Comparison of ENCODE assay signal across 11 cellular contexts in the genomic region with DNA sequence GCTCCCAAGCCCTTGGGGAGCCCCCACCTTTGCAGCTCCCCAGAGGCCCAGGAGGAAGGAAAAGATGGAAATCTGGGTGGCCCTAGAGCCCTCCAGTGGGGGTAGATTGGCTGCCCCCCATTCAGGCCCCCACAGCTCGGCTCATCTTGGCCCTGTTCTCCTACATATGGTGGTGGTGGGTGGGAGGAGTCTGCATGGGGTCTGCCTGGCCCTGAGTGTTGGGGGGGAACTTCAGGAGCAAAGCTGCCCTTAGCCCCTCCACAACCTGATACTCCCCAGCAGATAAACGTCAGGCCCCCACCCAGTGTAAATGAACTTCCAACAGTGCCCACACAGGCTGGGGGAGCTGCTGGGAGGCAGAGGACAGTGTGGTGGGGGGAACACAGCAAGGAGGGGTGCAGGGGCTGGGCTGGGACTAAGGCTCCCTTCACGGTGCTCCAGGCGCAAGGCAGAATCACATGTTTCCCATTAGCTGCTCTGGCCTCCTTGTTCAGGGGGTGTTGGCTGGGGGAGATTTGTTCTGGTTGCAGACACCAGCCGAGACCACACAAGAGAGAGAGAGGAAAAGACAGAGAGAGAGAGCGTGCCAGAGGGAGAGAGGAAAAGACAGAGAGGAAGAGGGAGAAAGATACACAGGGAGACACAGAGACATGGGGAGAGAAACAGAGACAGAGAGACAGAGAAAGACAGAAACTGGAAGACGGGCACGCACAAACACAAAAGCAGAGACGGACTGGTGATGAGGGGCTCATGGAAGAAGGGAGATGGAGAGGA. TPM values are rescaled to one million over a fixed set of nuclear protein-coding genes. Genes with fewer than 3 reads are reported as not detected.
DNase-seq lines count a peak whose midpoint lies in the region; ATAC-seq, FAIRE-seq and TF ChIP-seq lines count a peak whose summit lies in the region.
"Had no signal": no experiment of that assay in that cellular context is flagged by ENCODE, and none has a peak within 500 bp of the region (broad histone marks: within the 10 kb centered on the region; RNA-seq: fewer than 3 reads in every experiment).

No MANE protein-coding gene starts in this region.

- in situ Hi-C loops in HepG2 (cut with HindIII; ENCODE audit: extremely low pct_ligation_motif_present, low pct_unique_long_range_greater_than_20kb) = no loop called here

- no peak overlapping the region for H2AFZ ChIP-seq in HepG2 (ENCODE audit: low read length)

- H3K9ac ChIP-seq in HUES48 (ENCODE audit: low read depth, low read length) = 0 out of 2 replicates have a peak overlapping the region, but pooled peaks have one; percentile 17
- H3K9ac ChIP-seq in HepG2 (ENCODE audit: insufficient read depth, low read depth, low read length) = no peak overlapping the region

- H3K27me3 Mint-ChIP-seq in activated CD4-positive, alpha-beta memory T cell treated with anti-CD3 and anti-CD28 coated beads for 36 hours = no peaks in the 10 kb centered on the region

- H3K79me2 ChIP-seq in HepG2 (ENCODE audit: insufficient read depth, low read length) = peaks cover 11% of the 10 kb centered on the region

- H3K36me3 ChIP-seq in HUES48 (ENCODE audit: control insufficient read depth, insufficient read depth, low read length) (no peaks in the 10 kb centered on the region), HepG2 (replicated peaks in 1 of 2; ENCODE audit: control insufficient read depth in 1 of 2, insufficient read depth in 2 of 2, low read length in 2 of 2) (peaks cover 1 to 5% of the 10 kb centered on the region in 2 experiments; a peak in 1 of 5 replicates)

- CTCF ChIA-PET in HepG2 (lab: Yijun Ruan, JAX; ENCODE audit: low intra/inter-chr PET ratio, low total read pairs) = interaction anchor here (1.6 kb wide), 1 partner anchor 45 kb away, joined by 3 read pairs; no protein-coding TSS in a partner anchor
- CTCF ChIA-PET in activated CD4-positive, alpha-beta memory T cell treated with anti-CD3 and anti-CD28 coated beads for 36 hours (lab: Charles Lee) = no interaction called here

- H3K27ac ChIP-seq in HUES48 (ENCODE audit: low read depth, low read length) = no peak overlapping the region
- peak overlapping the region; percentile 95 for H3K27ac ChIP-seq in HepG2 (ENCODE audit: extremely low read length, insufficient read depth, low read length)

- DNase-seq in cerebellar cortex (ENCODE audit: low spot score) (peak; percentile 48), HepG2 (ENCODE audit: low spot score) (no peak), DMS79 (lab: John Stamatoyannopoulos, UW) (no peak), mesenteric fat pad (ENCODE audit: low spot score) (no peak)
- DNase-seq in stimulated activated effector memory CD8-positive, alpha-beta T cell treated with anti-CD3 and anti-CD28 coated beads, Interleukin-12 subunit alpha, Interleukin-12 subunit beta, amount 100 ng/mL, for 72 hours (ENCODE audit: low spot score in 2 of 2) = no peak
- no peak for DNase-seq in activated CD4-positive, alpha-beta memory T cell treated with anti-CD3 and anti-CD28 coated beads for 36 hours
- DNase-seq: NCI-H1436 treated with DMSO at 0.1 percent for 48 hours had no signal

- H3K4me3 Mint-ChIP-seq in stimulated activated effector memory CD8-positive, alpha-beta T cell treated with anti-CD3 and anti-CD28 coated beads, Interleukin-12 subunit alpha, Interleukin-12 subunit beta, amount 100 ng/mL, for 72 hours = no peak overlapping the region
- H3K4me3 Mint-ChIP-seq in activated CD4-positive, alpha-beta memory T cell treated with anti-CD3 and anti-CD28 coated beads for 36 hours = no peak overlapping the region

- H3K4me3 ChIP-seq in HUES48 (ENCODE audit: low read depth, low read length) (no peak overlapping the region), HepG2 (replicated peaks in 1 of 3; ENCODE audit: insufficient read depth in 1 of 3, low read depth in 2 of 3, low read length in 3 of 3) (no peak overlapping the region)

- peaks cover 59% of the 10 kb centered on the region for H3K4me1 Mint-ChIP-seq in stimulated activated effector memory CD8-positive, alpha-beta T cell treated with anti-CD3 and anti-CD28 coated beads, Interleukin-12 subunit alpha, Interleukin-12 subunit beta, amount 100 ng/mL, for 72 hours
- peaks cover 11% of the 10 kb centered on the region for H3K4me1 Mint-ChIP-seq in activated CD4-positive, alpha-beta memory T cell treated with anti-CD3 and anti-CD28 coated beads for 36 hours (ENCODE audit: low read depth)

- peak overlapping the region; percentile 41 for H3K27ac Mint-ChIP-seq in stimulated activated effector memory CD8-positive, alpha-beta T cell treated with anti-CD3 and anti-CD28 coated beads, Interleukin-12 subunit alpha, Interleukin-12 subunit beta, amount 100 ng/mL, for 72 hours
- no peak overlapping the region for H3K27ac Mint-ChIP-seq in activated CD4-positive, alpha-beta memory T cell treated with anti-CD3 and anti-CD28 coated beads for 36 hours

- TF ChIP-seq CTCF in HepG2 (CRISPR knock-in tag; IDR thresholded peaks at IDR 0.05) = no peak

- H4K20me1 ChIP-seq in HepG2 (ENCODE audit: insufficient read depth, low read length) = no peaks in the 10 kb centered on the region

- H3K36me3 Mint-ChIP-seq in stimulated activated effector memory CD8-positive, alpha-beta T cell treated with anti-CD3 and anti-CD28 coated beads, Interleukin-12 subunit alpha, Interleukin-12 subunit beta, amount 100 ng/mL, for 72 hours = peaks cover 10% of the 10 kb centered on the region
- H3K36me3 Mint-ChIP-seq in activated CD4-positive, alpha-beta memory T cell treated with anti-CD3 and anti-CD28 coated beads for 36 hours = no peaks in the 10 kb centered on the region

- H3K27me3 ChIP-seq in HUES48 (ENCODE audit: control insufficient read depth, insufficient read depth, low read length) (no peaks in the 10 kb centered on the region), HepG2 (ENCODE audit: control insufficient read depth in 1 of 2, insufficient read depth in 2 of 2, low read length in 2 of 2) (no peaks in the 10 kb centered on the region)

- ATAC-seq in HepG2 = no peak
- ATAC-seq in stimulated activated effector memory CD8-positive, alpha-beta T cell treated with anti-CD3 and anti-CD28 coated beads, Interleukin-12 subunit alpha, Interleukin-12 subunit beta, amount 100 ng/mL, for 72 hours = no peak
- ATAC-seq in GM21423 (IDR thresholded peaks at IDR 0.05; ENCODE audit: unreplicated experiment) = no peak

- no peaks in the 10 kb centered on the region for H3K9me3 Mint-ChIP-seq in stimulated activated effector memory CD8-positive, alpha-beta T cell treated with anti-CD3 and anti-CD28 coated beads, Interleukin-12 subunit alpha, Interleukin-12 subunit beta, amount 100 ng/mL, for 72 hours
- no peaks in the 10 kb centered on the region for H3K9me3 Mint-ChIP-seq in activated CD4-positive, alpha-beta memory T cell treated with anti-CD3 and anti-CD28 coated beads for 36 hours

- intact Hi-C loops in HepG2 (cut with micrococcal nuclease; ENCODE audit: unreplicated experiment) = loop anchor here (5.0 kb wide), 1 partner anchor 101 kb away; no protein-coding TSS in a partner anchor
- intact Hi-C loops in activated CD4-positive, alpha-beta memory T cell treated with anti-CD3 and anti-CD28 coated beads for 36 hours (cut with micrococcal nuclease) = no loop called here

- no peak for TF ChIP-seq RAD21 in HepG2 (CRISPR knock-in tag; IDR thresholded peaks at IDR 0.05)

- H3K4me2 ChIP-seq in HepG2 (ENCODE audit: low read depth, low read length) = no peak overlapping the region

- FAIRE-seq in HepG2 (lab: Jason Lieb, UNC) = no peak
- FAIRE-seq: endometrium, GM19239 had no signal

- no TSS peak for BruUV-seq in HepG2 (replicated peaks; lab: Mats Ljungman, UMichigan)

- no peak for TF ChIP-seq POLR2A in HepG2 (IDR thresholded peaks at IDR 0.05; ENCODE audit: insufficient read depth in 1 of 2, low read depth in 2 of 2, low read length in 2 of 2)

- 96% methylated on average over 7 of the region's 9 CpGs for WGBS in HepG2 (ENCODE audit: low lambda C conversion rate)

- H3K4me1 ChIP-seq in HUES48 (ENCODE audit: control insufficient read depth, insufficient read depth, low read length) (peaks cover 48% of the 10 kb centered on the region), HepG2 (ENCODE audit: insufficient read depth, low read length) (peaks cover 75% of the 10 kb centered on the region)

- POLR2A ChIA-PET in HepG2 (lab: Yijun Ruan, JAX) = interaction anchor here (1.1 to 3.4 kb wide), 3 partner anchors 12 to 41 kb away, joined by 3 to 48 read pairs (median 10); no protein-coding TSS in a partner anchor
- POLR2A ChIA-PET in activated CD4-positive, alpha-beta memory T cell treated with anti-CD3 and anti-CD28 coated beads for 36 hours (lab: Charles Lee) = no interaction called here

- H3K9me3 ChIP-seq in HUES48 (ENCODE audit: control insufficient read depth, insufficient read depth, low read length) (no peaks in the 10 kb centered on the region), HepG2 (ENCODE audit: low read length) (no peaks in the 10 kb centered on the region)

- TF ChIP-seq EP300 in HepG2 (IDR thresholded peaks at IDR 0.05; ENCODE audit: low read depth in 2 of 2, low read length in 2 of 2) (no peak), HepG2 (CRISPR knock-in tag; IDR thresholded peaks at IDR 0.05; ENCODE audit: borderline replicate concordance) (no peak)

RNA-seq across cellular contexts. Expression of a gene that starts 42.6 kb away (rescaled TPM):
- total RNA-seq in HepG2 (2016; rRNA removed; fragmentation: Illumina TruSeq; extraction: Trizol) = 2.6 and 2.7 TPM in 2 replicates
- 1.9 and 2.6 TPM in 2 replicates for total RNA-seq in HepG2 (2016; cell fraction: cytosol; rRNA removed; fragmentation: Illumina TruSeq; extraction: Trizol; ENCODE audit: low read depth)
- total RNA-seq in HepG2 (2016; cell fraction: insoluble cytoplasmic fraction; rRNA removed; fragmentation: Illumina TruSeq; extraction: Trizol) = 3.1 and 3.5 TPM in 2 replicates
- 1.6 and 2.4 TPM in 2 replicates for total RNA-seq in HepG2 (2016; cell fraction: membrane; rRNA removed; fragmentation: Illumina TruSeq; extraction: Trizol)
- total RNA-seq in HepG2 (2016; cell fraction: nucleus; rRNA removed; fragmentation: Illumina TruSeq; extraction: Trizol) = 3.0 and 6.6 TPM in 2 replicates
- polyA plus RNA-seq in HepG2 (2011; rRNA removed) = 1.0 and 1.2 TPM in 2 replicates
- 0.52 and 0.72 TPM in 2 replicates for polyA plus RNA-seq in HepG2 (2011; cell fraction: cytosol; rRNA removed)
- 7.0 and 8.3 TPM in 2 replicates for polyA plus RNA-seq in HepG2 (2011; cell fraction: nucleus; rRNA removed)
- polyA plus RNA-seq in HepG2 (2012) = 4.7 and 7.3 TPM in 2 replicates
- 0.24 and 0.35 TPM in 2 replicates for polyA plus RNA-seq in HepG2 (2016; cell fraction: cytosol; fragmentation: Illumina TruSeq; extraction: Trizol; ENCODE audit: low read depth)
- polyA plus RNA-seq in HepG2 (2016; cell fraction: insoluble cytoplasmic fraction; fragmentation: Illumina TruSeq; extraction: Trizol; ENCODE audit: low read depth) = 3.9 and 4.0 TPM in 2 replicates
- polyA plus RNA-seq in HepG2 (2016; cell fraction: membrane; fragmentation: Illumina TruSeq; extraction: Trizol; ENCODE audit: low read depth) = 0.32 and 0.57 TPM in 2 replicates
- polyA plus RNA-seq in HepG2 (2016; cell fraction: nucleus; fragmentation: Illumina TruSeq; extraction: Trizol; ENCODE audit: insufficient read depth, low read depth) = 12.2 and 16.8 TPM in 2 replicates
- 3.1 and 6.5 TPM in 2 replicates for polyA minus RNA-seq in HepG2 (2011; rRNA and poly(A)+ RNA removed; ENCODE audit: low replicate concordance)
- polyA minus RNA-seq in HepG2 (2011; cell fraction: cytosol; rRNA and poly(A)+ RNA removed) = 3.1 and 3.7 TPM in 2 replicates
- 5.1 and 5.3 TPM in 2 replicates for polyA minus RNA-seq in HepG2 (2011; cell fraction: nucleus; rRNA and poly(A)+ RNA removed)
- 10 to 100 TPM in 1 of 2 experiments, 1 to 10 TPM in 1; 8.3 to 12.1 TPM for total RNA-seq in activated CD4-positive, alpha-beta memory T cell treated with anti-CD3 and anti-CD28 coated beads for 36 hours
- 28.5 TPM for total RNA-seq in mesenteric fat pad
